In genomic region chr4:95715830-95716229, GRCh38 we compare ENCODE assay signal across 20 cellular contexts.
"Had no signal": no experiment of that assay in that cellular context is flagged by ENCODE, and none has a peak within 500 bp of the region (broad histone marks: within the 10 kb centered on the region; RNA-seq: fewer than 3 reads in every experiment).

No MANE protein-coding gene starts in this region.

- H3K9me3 ChIP-seq: lower lobe of right lung, tibial artery, uterus had no signal

- H3K4me3 ChIP-seq: coronary artery, lower lobe of right lung, tibial artery, uterus had no signal

- H3K27me3 ChIP-seq: tibial artery, uterus had no signal

- FAIRE-seq: TTC549 had no signal

- H3K4me1 ChIP-seq: lower lobe of right lung, tibial artery, uterus had no signal

- ATAC-seq: activated CD8-positive, alpha-beta memory T cell treated with anti-CD3 and anti-CD28 coated beads, Interleukin-2, amount 10 ng/mL, durations not matched to agents 7 days and 5 days; activated CD8-positive, alpha-beta T cell treated with anti-CD3 and anti-CD28 coated beads for 36 hours; left lobe of liver; lower lobe of right lung; naive thymus-derived CD8-positive, alpha-beta T cell; stimulated activated naive CD8-positive, alpha-beta T cell treated with anti-CD3 and anti-CD28 coated beads, Interleukin-15, amount 100 ng/mL, for 72 hours had no signal

- DNase-seq: activated CD4-positive, alpha-beta T cell treated with anti-CD3 and anti-CD28 coated beads, Interleukin-2, amount 10 ng/mL, durations not matched to agents 7 days and 5 days; activated CD4-positive, CD25-positive, alpha-beta regulatory T cell treated with anti-CD3 and anti-CD28 coated beads, Interleukin-2, amount 50 U/mL, for 72 hours; activated CD8-positive, alpha-beta memory T cell treated with anti-CD3 and anti-CD28 coated beads, Interleukin-2, amount 10 ng/mL, durations not matched to agents 7 days and 5 days; activated CD8-positive, alpha-beta T cell treated with anti-CD3 and anti-CD28 coated beads for 36 hours; activated effector memory CD4-positive, alpha-beta T cell treated with anti-CD3 and anti-CD28 coated beads, Interleukin-2, amount 50 U/mL, for 16 hours; activated naive CD4-positive, alpha-beta T cell treated with anti-CD3 and anti-CD28 coated beads, Interleukin-2, amount 10 ng/mL, durations not matched to agents 7 days and 5 days; activated T-cell treated with anti-CD3 and anti-CD28 coated beads for 4 hours; amygdala; cerebellar nuclear complex; foreskin melanocyte; immature natural killer cell; lower lobe of right lung; naive thymus-derived CD8-positive, alpha-beta T cell; stimulated activated naive CD8-positive, alpha-beta T cell treated with anti-CD3 and anti-CD28 coated beads, Interleukin-15, amount 100 ng/mL, for 72 hours; tibial artery; uterus; WERI-Rb-1 had no signal

- H3K27ac ChIP-seq: coronary artery, lower lobe of right lung, tibial artery, uterus, WERI-Rb-1 had no signal

- H3K36me3 ChIP-seq: lower lobe of right lung, tibial artery, uterus, WERI-Rb-1 had no signal
